22 cellular contexts compared by ENCODE assay signal in the genomic region with DNA sequence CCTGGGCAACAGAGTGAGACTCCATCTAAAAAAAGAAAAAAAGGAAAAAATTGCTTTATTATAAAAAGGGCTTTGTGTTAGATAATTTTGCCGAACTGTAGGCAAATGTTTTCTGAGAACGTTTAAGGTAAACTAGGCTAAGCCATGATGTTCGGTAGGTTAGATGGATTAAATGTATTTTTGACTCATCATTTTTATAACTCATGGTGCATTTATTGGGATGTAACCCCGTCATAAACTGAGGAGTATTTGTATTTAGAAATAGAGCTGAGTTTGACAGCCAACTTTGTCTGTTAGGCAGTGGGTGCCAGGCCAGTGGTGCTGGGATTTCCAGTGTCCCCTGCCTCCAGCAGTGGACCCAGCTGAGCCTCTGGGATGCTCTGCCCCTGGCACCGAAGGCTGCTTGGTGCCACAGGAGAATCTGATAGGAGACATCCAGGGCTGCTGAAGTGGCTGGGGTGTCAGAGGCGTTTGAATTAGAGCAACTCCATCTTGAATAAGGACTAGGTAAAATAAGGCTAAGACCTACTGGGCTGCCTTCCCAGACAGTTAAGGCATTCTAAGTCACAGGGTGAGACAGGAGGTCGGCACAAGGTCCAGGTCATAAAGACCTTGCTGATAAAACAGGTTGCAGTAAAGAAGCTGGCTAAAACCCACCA.
DNase-seq lines count a peak whose midpoint lies in the region; ATAC-seq and TF ChIP-seq lines count a peak whose summit lies in the region.
"Had no signal": no experiment of that assay in that cellular context is flagged by ENCODE, and none has a peak within 500 bp of the region (broad histone marks: within the 10 kb centered on the region; RNA-seq: fewer than 3 reads in every experiment).

No MANE protein-coding gene starts in this region.

- no peak for TF ChIP-seq POLR2A in stomach (IDR thresholded peaks at IDR 0.05)

- H3K27me3 ChIP-seq in Panc1 (ENCODE audit: control insufficient read depth, insufficient read depth, low read length), result no peaks in the 10 kb centered on the region
- no peaks in the 10 kb centered on the region for H3K27me3 ChIP-seq in stomach
- H3K27me3 ChIP-seq: testis had no signal

- no peak for DNase-seq in Panc1 (ENCODE audit: low read depth, low spot score)
- no peak for DNase-seq in stomach
- no peak for DNase-seq in activated naive CD4-positive, alpha-beta T cell treated with anti-CD3 and anti-CD28 coated beads for 36 hours
- no peak for DNase-seq in activated CD4-positive, alpha-beta memory T cell treated with anti-CD3 and anti-CD28 coated beads for 36 hours
- no peak for DNase-seq in SKM-1 (lab: John Stamatoyannopoulos, UW; ENCODE audit: unreplicated experiment)
- DNase-seq: activated CD4-positive, alpha-beta T cell treated with anti-CD3 and anti-CD28 coated beads for 48 hours; activated T-cell treated with anti-CD3 and anti-CD28 coated beads, Interleukin-2, amount 50 U/mL, for 48 hours; DND-41; glutamatergic neuron; HCEC 1CT; kidney glomerular epithelial cell; NCI-H1092 treated with DMSO at 0.1 percent for 48 hours; NCI-H1930; NCI-H526 treated with DMSO at 0.1 percent for 48 hours; stimulated activated naive CD4-positive, alpha-beta T cell had no signal

- H3K9me3 ChIP-seq in Panc1 (ENCODE audit: control insufficient read depth, insufficient read depth, low read depth, low read length) (no peaks in the 10 kb centered on the region), mesodermal cell (ENCODE audit: control insufficient read depth, low read length) (no peaks in the 10 kb centered on the region), stomach (no peaks in the 10 kb centered on the region)
- H3K9me3 ChIP-seq: Caco-2, testis had no signal

- no TSS peak for BruUV-seq in Panc1 (replicated peaks; lab: Mats Ljungman, UMichigan)

- in situ Hi-C loops in Panc1 (cut with HindIII; ENCODE audit: low pct_unique_long_range_greater_than_20kb, low sequenced_read_pairs), result no loop called here

- H3K27ac ChIP-seq in C4-2B (peak overlapping the region; percentile 97), Panc1 (ENCODE audit: low read length) (peak overlapping the region; percentile 84), mesodermal cell (ENCODE audit: low read depth, low read length, severe bottlenecking) (peak overlapping the region; percentile 92), stomach (peak overlapping the region in 4 of 5 donors; percentile 30 to 77 (median 66))
- H3K27ac ChIP-seq: brain microvascular endothelial cell, SK-N-MC, testis had no signal

- 90 to 94% methylated on average over 2 to 6 of the region's 7 CpGs for WGBS in mesodermal cell (ENCODE audit: insufficient coverage in 2 of 2), 2 experiments
- WGBS in stomach, 5 donors, result 86 to 91% (median 87%) methylated on average over 7 of the region's 7 CpGs

- no peaks in the 10 kb centered on the region for H3K4me1 Mint-ChIP-seq in activated naive CD4-positive, alpha-beta T cell treated with anti-CD3 and anti-CD28 coated beads for 36 hours (ENCODE audit: low read depth)
- H3K4me1 Mint-ChIP-seq in activated CD4-positive, alpha-beta memory T cell treated with anti-CD3 and anti-CD28 coated beads for 36 hours (ENCODE audit: low read depth), result peaks cover 6% of the 10 kb centered on the region

- intact Hi-C loops in Panc1 (cut with micrococcal nuclease; ENCODE audit: unreplicated experiment) (no loop called here), stomach (cut with DNase I; ENCODE audit: low total_unique reads) (no loop called here)
- intact Hi-C loops in activated naive CD4-positive, alpha-beta T cell treated with anti-CD3 and anti-CD28 coated beads for 36 hours (cut with micrococcal nuclease), result no loop called here
- intact Hi-C loops in activated CD4-positive, alpha-beta memory T cell treated with anti-CD3 and anti-CD28 coated beads for 36 hours (cut with micrococcal nuclease), result no loop called here

- ATAC-seq in Panc1, result no peak

- no peak for TF ChIP-seq CTCF in C4-2B (conservative IDR thresholded peaks at IDR 0.05)
- TF ChIP-seq CTCF in Panc1 (IDR thresholded peaks at IDR 0.05), result no peak
- no peak for TF ChIP-seq CTCF in stomach (IDR thresholded peaks at IDR 0.05)

- H3K27me3 Mint-ChIP-seq in activated naive CD4-positive, alpha-beta T cell treated with anti-CD3 and anti-CD28 coated beads for 36 hours (ENCODE audit: low read depth), result no peaks in the 10 kb centered on the region
- H3K27me3 Mint-ChIP-seq in activated CD4-positive, alpha-beta memory T cell treated with anti-CD3 and anti-CD28 coated beads for 36 hours, result no peaks in the 10 kb centered on the region

- H3K27ac Mint-ChIP-seq in activated naive CD4-positive, alpha-beta T cell treated with anti-CD3 and anti-CD28 coated beads for 36 hours, result no peak overlapping the region
- no peak overlapping the region for H3K27ac Mint-ChIP-seq in activated CD4-positive, alpha-beta memory T cell treated with anti-CD3 and anti-CD28 coated beads for 36 hours
- H3K27ac Mint-ChIP-seq: progenitor cell of endocrine pancreas had no signal

- peaks cover 38% of the 10 kb centered on the region for H3K4me1 ChIP-seq in Panc1 (ENCODE audit: control insufficient read depth, insufficient read depth, low read length)
- peaks cover 10% of the 10 kb centered on the region for H3K4me1 ChIP-seq in mesodermal cell (ENCODE audit: control insufficient read depth, insufficient read depth, low read length, poor library complexity, severe bottlenecking)
- peaks cover 9 to 21% (median 17%) of the 10 kb centered on the region in 4 donors for H3K4me1 ChIP-seq in stomach

- H3K36me3 ChIP-seq in Panc1 (ENCODE audit: control insufficient read depth, insufficient read depth, low read length) (no peaks in the 10 kb centered on the region), mesodermal cell (ENCODE audit: control insufficient read depth, insufficient read depth, low read length) (no peaks in the 10 kb centered on the region), stomach (no peaks in the 10 kb centered on the region)
- H3K36me3 ChIP-seq: brain microvascular endothelial cell had no signal

- no peak overlapping the region for H3K4me3 ChIP-seq in Panc1 (ENCODE audit: low read depth in 2 of 2, low read length in 2 of 2)
- no peak overlapping the region for H3K4me3 ChIP-seq in mesodermal cell (ENCODE audit: extremely low read depth, insufficient read depth, low read length, poor library complexity, severe bottlenecking)
- H3K4me3 ChIP-seq in stomach, result no peak overlapping the region
- H3K4me3 ChIP-seq: testis had no signal

- no peaks in the 10 kb centered on the region for H3K36me3 Mint-ChIP-seq in activated naive CD4-positive, alpha-beta T cell treated with anti-CD3 and anti-CD28 coated beads for 36 hours (ENCODE audit: low read depth)
- no peaks in the 10 kb centered on the region for H3K36me3 Mint-ChIP-seq in activated CD4-positive, alpha-beta memory T cell treated with anti-CD3 and anti-CD28 coated beads for 36 hours

- TF ChIP-seq EP300 in stomach (IDR thresholded peaks at IDR 0.05), result no peak

- H3K4me3 Mint-ChIP-seq in activated naive CD4-positive, alpha-beta T cell treated with anti-CD3 and anti-CD28 coated beads for 36 hours, result no peak overlapping the region
- no peak overlapping the region for H3K4me3 Mint-ChIP-seq in activated CD4-positive, alpha-beta memory T cell treated with anti-CD3 and anti-CD28 coated beads for 36 hours

- no peaks in the 10 kb centered on the region for H3K9me3 Mint-ChIP-seq in activated naive CD4-positive, alpha-beta T cell treated with anti-CD3 and anti-CD28 coated beads for 36 hours
- H3K9me3 Mint-ChIP-seq in activated CD4-positive, alpha-beta memory T cell treated with anti-CD3 and anti-CD28 coated beads for 36 hours, result no peaks in the 10 kb centered on the region

- CTCF ChIA-PET in Panc1 (lab: Charles Lee), result no interaction called here
- CTCF ChIA-PET in activated naive CD4-positive, alpha-beta T cell treated with anti-CD3 and anti-CD28 coated beads for 36 hours (lab: Charles Lee), result no interaction called here
- CTCF ChIA-PET in activated CD4-positive, alpha-beta memory T cell treated with anti-CD3 and anti-CD28 coated beads for 36 hours (lab: Charles Lee), result no interaction called here

- POLR2A ChIA-PET in Panc1 (lab: Charles Lee), result no interaction called here
- POLR2A ChIA-PET in activated CD4-positive, alpha-beta memory T cell treated with anti-CD3 and anti-CD28 coated beads for 36 hours (lab: Charles Lee), result no interaction called here
